In the genomic region with DNA sequence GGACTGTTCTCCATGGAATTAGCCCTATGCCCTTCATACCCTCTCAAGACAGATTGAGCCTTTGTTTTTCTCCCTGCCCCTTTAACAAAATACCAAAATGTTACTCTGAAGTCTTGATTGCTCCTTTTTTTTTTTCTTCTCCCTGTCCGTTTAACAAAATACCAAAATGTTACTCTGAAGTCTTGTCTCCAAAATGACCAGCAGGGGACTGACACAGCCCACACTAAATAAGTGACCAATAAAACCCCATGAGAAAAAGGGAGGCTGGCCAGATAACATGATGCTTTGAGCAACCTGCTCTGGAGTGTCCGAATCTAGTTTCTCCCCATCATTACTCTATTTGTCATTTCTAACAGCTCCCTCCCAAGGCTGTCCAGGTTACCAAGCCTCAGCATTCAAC, we compare ENCODE assay signal across 2 cellular contexts.
TF ChIP-seq lines count a peak whose summit lies in the region.

No MANE protein-coding gene starts in this region.

TF ChIP-seq in A549, 52 proteins besides CTCF, POLR2A, EP300 and RAD21:
- TF ChIP-seq PHF8 (IDR thresholded peaks at IDR 0.05; ENCODE audit: borderline replicate concordance, low read depth) = no peak
- TF ChIP-seq MAFK (IDR thresholded peaks at IDR 0.05; ENCODE audit: partially characterized antibody) = no peak
- TF ChIP-seq EHF (CRISPR knock-in tag; IDR thresholded peaks at IDR 0.05) = no peak
- TF ChIP-seq HOXA7 (CRISPR knock-in tag; IDR thresholded peaks at IDR 0.05) = no peak
- TF ChIP-seq, protein P1, sequence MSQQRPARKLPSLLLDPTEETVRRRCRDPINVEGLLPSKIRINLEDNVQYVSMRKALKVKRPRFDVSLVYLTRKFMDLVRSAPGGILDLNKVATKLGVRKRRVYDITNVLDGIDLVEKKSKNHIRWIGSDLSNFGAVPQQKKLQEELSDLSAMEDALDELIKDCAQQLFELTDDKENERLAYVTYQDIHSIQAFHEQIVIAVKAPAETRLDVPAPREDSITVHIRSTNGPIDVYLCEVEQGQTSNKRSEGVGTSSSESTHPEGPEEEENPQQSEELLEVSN (IDR thresholded peaks at IDR 0.05; ENCODE audit: borderline replicate concordance, low read depth) = no peak

TF ChIP-seq in K562, 482 proteins besides CTCF, POLR2A, EP300 and RAD21:
- TF ChIP-seq PRPF4 (IDR thresholded peaks at IDR 0.05; ENCODE audit: insufficient read depth, low read depth, low read length, poor library complexity, severe bottlenecking) (no peak), NFE2L1 (tag; IDR thresholded peaks at IDR 0.05; ENCODE audit: borderline replicate concordance, low read depth) (no peak), DPF2 (IDR thresholded peaks at IDR 0.05) (no peak), SMC3 (conservative IDR thresholded peaks at IDR 0.05; ENCODE audit: insufficient read depth, low read depth, low read length) (no peak), ZSCAN32 (CRISPR knock-in tag; IDR thresholded peaks at IDR 0.05) (no peak), ZKSCAN1 (IDR thresholded peaks at IDR 0.05; ENCODE audit: low read depth, low read length) (no peak), FOS (IDR thresholded peaks at IDR 0.05; ENCODE audit: extremely low read depth, insufficient read length) (no peak), RFX5 (IDR thresholded peaks at IDR 0.05; ENCODE audit: low read depth, low read length) (no peak), XRCC5 (IDR thresholded peaks at IDR 0.05; ENCODE audit: low read depth, low read length) (no peak), PTTG1 (tag; IDR thresholded peaks at IDR 0.05; ENCODE audit: low read depth) (no peak), ZNF507 (tag; conservative IDR thresholded peaks at IDR 0.05) (no peak), ZNF766 (CRISPR knock-in tag; conservative IDR thresholded peaks at IDR 0.05) (no peak), NCOA6 (IDR thresholded peaks at IDR 0.05) (no peak), TBP (optimal IDR thresholded peaks at IDR 0.05; ENCODE audit: low read depth, low read length) (no peak), U2AF1 (optimal IDR thresholded peaks at IDR 0.05; ENCODE audit: low read depth, low read length) (no peak), ZNF143 (CRISPR knock-in tag; IDR thresholded peaks at IDR 0.05) (no peak)
- TF ChIP-seq, protein P2, sequence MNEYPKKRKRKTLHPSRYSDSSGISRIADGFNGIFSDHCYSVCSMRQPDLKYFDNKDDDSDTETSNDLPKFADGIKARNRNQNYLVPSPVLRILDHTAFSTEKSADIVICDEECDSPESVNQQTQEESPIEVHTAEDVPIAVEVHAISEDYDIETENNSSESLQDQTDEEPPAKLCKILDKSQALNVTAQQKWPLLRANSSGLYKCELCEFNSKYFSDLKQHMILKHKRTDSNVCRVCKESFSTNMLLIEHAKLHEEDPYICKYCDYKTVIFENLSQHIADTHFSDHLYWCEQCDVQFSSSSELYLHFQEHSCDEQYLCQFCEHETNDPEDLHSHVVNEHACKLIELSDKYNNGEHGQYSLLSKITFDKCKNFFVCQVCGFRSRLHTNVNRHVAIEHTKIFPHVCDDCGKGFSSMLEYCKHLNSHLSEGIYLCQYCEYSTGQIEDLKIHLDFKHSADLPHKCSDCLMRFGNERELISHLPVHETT (CRISPR knock-in tag; conservative IDR thresholded peaks at IDR 0.05 in 1 of 2, IDR thresholded peaks at IDR 0.05 in 1 of 2) = no peak
TF ChIP-seq in K562: peak in this region for 0.
